21 cellular contexts compared by ENCODE assay signal in genomic region chr9:93899609-93900435, GRCh38. TPM values are rescaled to one million over a fixed set of nuclear protein-coding genes. Genes with fewer than 3 reads are reported as not detected.
DNase-seq lines count a peak whose midpoint lies in the region; ATAC-seq, FAIRE-seq and TF ChIP-seq lines count a peak whose summit lies in the region.
"Had no signal": no experiment of that assay in that cellular context is flagged by ENCODE, and none has a peak within 500 bp of the region (broad histone marks: within the 10 kb centered on the region; RNA-seq: fewer than 3 reads in every experiment).

No MANE protein-coding gene starts in this region.

- ATAC-seq in GM21526 (IDR thresholded peaks at IDR 0.05; ENCODE audit: low FRiP score, unreplicated experiment) (no peak), GM19328 (IDR thresholded peaks at IDR 0.05; ENCODE audit: unreplicated experiment) (no peak)
- ATAC-seq: esophagus mucosa, gastroesophageal sphincter, HCT116, left ventricle myocardium superior had no signal

- CTCF ChIA-PET in activated naive CD4-positive, alpha-beta T cell treated with anti-CD3 and anti-CD28 coated beads for 36 hours (lab: Charles Lee) = no interaction called here

- no peak overlapping the region for H3K27ac ChIP-seq in coronary artery
- H3K27ac ChIP-seq: adrenal gland, cardiac muscle cell, gastroesophageal sphincter, RWPE1, skin epidermis had no signal

- H3K4me3 Mint-ChIP-seq in activated naive CD4-positive, alpha-beta T cell treated with anti-CD3 and anti-CD28 coated beads for 36 hours = no peak overlapping the region
- H3K4me3 Mint-ChIP-seq in progenitor cell of endocrine pancreas (ENCODE audit: low read depth) = no peak overlapping the region

- peaks cover 23% of the 10 kb centered on the region for H3K4me1 Mint-ChIP-seq in activated naive CD4-positive, alpha-beta T cell treated with anti-CD3 and anti-CD28 coated beads for 36 hours (ENCODE audit: low read depth)
- no peaks in the 10 kb centered on the region for H3K4me1 Mint-ChIP-seq in progenitor cell of endocrine pancreas (ENCODE audit: low read depth)

- H3K27ac Mint-ChIP-seq in activated naive CD4-positive, alpha-beta T cell treated with anti-CD3 and anti-CD28 coated beads for 36 hours = no peak overlapping the region
- peak overlapping the region; percentile 64 for H3K27ac Mint-ChIP-seq in progenitor cell of endocrine pancreas

- TF ChIP-seq POLR2A in GM12891 (IDR thresholded peaks at IDR 0.05; ENCODE audit: low read depth, low read length) = no peak

- intact Hi-C loops in activated naive CD4-positive, alpha-beta T cell treated with anti-CD3 and anti-CD28 coated beads for 36 hours (cut with micrococcal nuclease) = no loop called here

- H3K36me3 Mint-ChIP-seq in activated naive CD4-positive, alpha-beta T cell treated with anti-CD3 and anti-CD28 coated beads for 36 hours (ENCODE audit: low read depth) = no peaks in the 10 kb centered on the region
- no peaks in the 10 kb centered on the region for H3K36me3 Mint-ChIP-seq in progenitor cell of endocrine pancreas (ENCODE audit: insufficient read depth)

- no peaks in the 10 kb centered on the region for H3K27me3 Mint-ChIP-seq in activated naive CD4-positive, alpha-beta T cell treated with anti-CD3 and anti-CD28 coated beads for 36 hours (ENCODE audit: low read depth)
- H3K27me3 Mint-ChIP-seq in progenitor cell of endocrine pancreas = peaks cover 21% of the 10 kb centered on the region

- peak; percentile 2 for DNase-seq in activated naive CD4-positive, alpha-beta T cell treated with anti-CD3 and anti-CD28 coated beads for 36 hours
- no peak for DNase-seq in activated naive CD4-positive, alpha-beta T cell (lab: John Stamatoyannopoulos, UW)
- peak; percentile 6 for DNase-seq in GM12891 (ENCODE audit: insufficient read length, low spot score)
- DNase-seq in coronary artery (ENCODE audit: low spot score) = peak; percentile 65
- DNase-seq in progenitor cell of endocrine pancreas (ENCODE audit: low spot score, unreplicated experiment) = peak; percentile 6
- DNase-seq in UCSD-AML1 (lab: John Stamatoyannopoulos, UW; ENCODE audit: unreplicated experiment) = no peak
- DNase-seq: left ventricle myocardium superior; NCI-H1930; NCI-H446 treated with DMSO at 0.1 percent for 48 hours; stimulated activated CD4-positive, alpha-beta T cell treated with anti-CD3 and anti-CD28 coated beads, Interleukin-4, amount 100 ng/mL, for 24 hours; SW 1271 had no signal

- no peak for FAIRE-seq in GM12891 (lab: Jason Lieb, UNC)

- H3K9me3 Mint-ChIP-seq in activated naive CD4-positive, alpha-beta T cell treated with anti-CD3 and anti-CD28 coated beads for 36 hours = no peaks in the 10 kb centered on the region
- no peaks in the 10 kb centered on the region for H3K9me3 Mint-ChIP-seq in progenitor cell of endocrine pancreas (ENCODE audit: low read depth)

- no peak overlapping the region for H3K4me3 ChIP-seq in coronary artery
- H3K4me3 ChIP-seq: adrenal gland, cardiac muscle cell, gastroesophageal sphincter, skin epidermis had no signal

- TF ChIP-seq CTCF in coronary artery (IDR thresholded peaks at IDR 0.05) (no peak), progenitor cell of endocrine pancreas (IDR thresholded peaks at IDR 0.05; ENCODE audit: unreplicated experiment) (no peak)

TF ChIP-seq in GM12891, 5 proteins besides CTCF, POLR2A, EP300 and RAD21:
- TF ChIP-seq POLR2AphosphoS5 (IDR thresholded peaks at IDR 0.05; ENCODE audit: low read depth, low read length) = no peak
- no peak for TF ChIP-seq TAF1 (IDR thresholded peaks at IDR 0.05; ENCODE audit: low read depth, low read length)
- no peak for TF ChIP-seq SPI1 (IDR thresholded peaks at IDR 0.05; ENCODE audit: low read depth, low read length)
- no peak for TF ChIP-seq PAX5 (IDR thresholded peaks at IDR 0.05; ENCODE audit: insufficient read depth, low read length, severe bottlenecking)
- no peak for TF ChIP-seq POU2F2 (IDR thresholded peaks at IDR 0.05; ENCODE audit: low read depth, low read length)

RNA-seq across cellular contexts. Expression of gene BARX1, which starts 55.3 kb away (rescaled TPM):
- total RNA-seq in activated naive CD4-positive, alpha-beta T cell treated with anti-CD3 and anti-CD28 coated beads for 36 hours = under 1 TPM; 0.17 to 0.21 TPM
- not detected for polyA plus RNA-seq in GM12891 (2012; ENCODE audit: low read depth, missing spikeins)
- total RNA-seq in progenitor cell of endocrine pancreas = 0.74 and 3.3 TPM in 2 replicates
- total RNA-seq: adrenal gland, left ventricle myocardium superior, subcutaneous adipose tissue had no signal

Comparison
In these comparisons a context has a peak if more than half of its experiments do, and no peak if none do; other contexts are left out.
1. DNase-seq: peak in activated naive CD4-positive, alpha-beta T cell treated with anti-CD3 and anti-CD28 coated beads for 36 hours (single experiment), GM12891 (single experiment), coronary artery (single experiment) and progenitor cell of endocrine pancreas (single experiment); none in activated naive CD4-positive, alpha-beta T cell (0 of 4) and UCSD-AML1 (single experiment).